In genomic region chr4:5460106-5460801, GRCh38 we compare ENCODE assay signal across 9 cellular contexts.
DNase-seq lines count a peak whose midpoint lies in the region; ATAC-seq, FAIRE-seq and TF ChIP-seq lines count a peak whose summit lies in the region.
"Had no signal": no experiment of that assay in that cellular context is flagged by ENCODE, and none has a peak within 500 bp of the region (broad histone marks: within the 10 kb centered on the region; RNA-seq: fewer than 3 reads in every experiment).

No MANE protein-coding gene starts in this region.

- H3K27me3 ChIP-seq in neural progenitor cell: no peaks in the 10 kb centered on the region

- no peak overlapping the region for H3K27ac ChIP-seq in neural progenitor cell

- H3K4me2 ChIP-seq in neural progenitor cell: no peak overlapping the region

- no peak overlapping the region for H3K4me3 ChIP-seq in epithelial cell of proximal tubule (ENCODE audit: low read depth, low read length)
- no peak overlapping the region for H3K4me3 ChIP-seq in neural progenitor cell

- FAIRE-seq in GM19239 (lab: Jason Lieb, UNC): no peak

- ATAC-seq in HG03432 (IDR thresholded peaks at IDR 0.05; ENCODE audit: unreplicated experiment) (no peak), GM21526 (IDR thresholded peaks at IDR 0.05; ENCODE audit: low FRiP score, unreplicated experiment) (no peak)
- ATAC-seq: naive thymus-derived CD4-positive, alpha-beta T cell had no signal

- H3K27ac Mint-ChIP-seq in neural progenitor cell: no peak overlapping the region
- H3K27ac Mint-ChIP-seq: naive thymus-derived CD4-positive, alpha-beta T cell had no signal

- DNase-seq in NCI-H82 (lab: John Stamatoyannopoulos, UW) (peak; percentile 42), NCI-H82 treated with DMSO at 0.1 percent for 48 hours (lab: John Stamatoyannopoulos, UW; ENCODE audit: unreplicated experiment) (no peak), NCI-H226 (peak; percentile 6), epithelial cell of proximal tubule (ENCODE audit: low read depth) (no peak), neural progenitor cell (ENCODE audit: low spot score) (peak; percentile 63), GM19239 (ENCODE audit: insufficient read length, low spot score) (no peak)

- peaks cover 2% of the 10 kb centered on the region for H3K4me1 Mint-ChIP-seq in neural progenitor cell
- H3K4me1 Mint-ChIP-seq: naive thymus-derived CD4-positive, alpha-beta T cell had no signal

- no peak overlapping the region for H3K4me3 Mint-ChIP-seq in neural progenitor cell
- H3K4me3 Mint-ChIP-seq: naive thymus-derived CD4-positive, alpha-beta T cell had no signal

- no peaks in the 10 kb centered on the region for H3K79me2 ChIP-seq in neural progenitor cell (ENCODE audit: low read depth)

- H3K4me1 ChIP-seq in neural progenitor cell: no peaks in the 10 kb centered on the region

- H4K20me1 ChIP-seq in neural progenitor cell (ENCODE audit: low read depth): no peaks in the 10 kb centered on the region

- no peaks in the 10 kb centered on the region for H3F3A ChIP-seq in neural progenitor cell (ENCODE audit: low read depth)

- H3K9ac ChIP-seq in neural progenitor cell: no peak overlapping the region

- no peaks in the 10 kb centered on the region for H3K36me3 ChIP-seq in neural progenitor cell

- no peak overlapping the region for H2AFZ ChIP-seq in neural progenitor cell (replicated peaks)

- no peaks in the 10 kb centered on the region for H3K36me3 Mint-ChIP-seq in neural progenitor cell
- H3K36me3 Mint-ChIP-seq: naive thymus-derived CD4-positive, alpha-beta T cell had no signal

- no peaks in the 10 kb centered on the region for H3K9me3 ChIP-seq in neural progenitor cell (ENCODE audit: low read depth)

- H3K9me3 Mint-ChIP-seq in neural progenitor cell: no peaks in the 10 kb centered on the region
- H3K9me3 Mint-ChIP-seq: naive thymus-derived CD4-positive, alpha-beta T cell had no signal

- peaks cover 2% of the 10 kb centered on the region for H3K27me3 Mint-ChIP-seq in neural progenitor cell (ENCODE audit: insufficient read depth, low read depth)

- TF ChIP-seq CTCF in epithelial cell of proximal tubule (conservative IDR thresholded peaks at IDR 0.05; ENCODE audit: low read depth, low read length): peak; percentile 81
- peak; percentile 70 for TF ChIP-seq CTCF in neural progenitor cell (IDR thresholded peaks at IDR 0.05)

Comparison
In these comparisons a context has a peak if more than half of its experiments do, and no peak if none do; other contexts are left out.
1. DNase-seq: peak in NCI-H82 (single experiment), NCI-H226 (single experiment) and neural progenitor cell (single experiment); none in NCI-H82 treated with DMSO at 0.1 percent for 48 hours (single experiment), epithelial cell of proximal tubule (single experiment) and GM19239 (single experiment).